16 cellular contexts compared by ENCODE assay signal in the genomic region with DNA sequence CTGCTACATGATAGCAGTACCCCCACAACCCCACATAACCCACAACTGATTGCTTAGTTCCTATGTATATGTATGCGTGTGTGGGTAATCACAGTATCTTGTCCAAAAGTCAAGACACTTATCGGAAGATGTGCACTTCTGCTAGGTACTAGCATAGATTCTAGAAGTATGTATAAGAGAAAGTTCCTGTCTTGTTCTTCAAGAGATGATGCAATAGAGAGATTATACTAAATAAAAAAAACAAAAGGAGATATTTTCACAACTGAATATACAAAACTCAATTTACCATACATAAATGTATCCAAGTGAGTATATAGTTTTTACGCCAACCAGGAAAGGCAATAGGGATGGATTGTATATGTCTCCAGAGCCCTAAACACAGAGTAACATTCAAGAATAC.
DNase-seq lines count a peak whose midpoint lies in the region; ATAC-seq, FAIRE-seq and TF ChIP-seq lines count a peak whose summit lies in the region.
"Had no signal": no experiment of that assay in that cellular context is flagged by ENCODE, and none has a peak within 500 bp of the region (broad histone marks: within the 10 kb centered on the region; RNA-seq: fewer than 3 reads in every experiment).

No MANE protein-coding gene starts in this region.

- no peak for ATAC-seq in CD4-positive, CD25-positive, alpha-beta regulatory T cell (ENCODE audit: low read depth in 2 of 2)
- ATAC-seq in K562: no peak
- no peak for ATAC-seq in stimulated activated naive B cell treated with anti-CD40 and anti-IgM and Interleukin-4, amounts not matched to agents 10 μg/mL and 1 μg/mL and 100 μg/mL, for 72 hours (replicated peaks)
- ATAC-seq in activated naive CD8-positive, alpha-beta T cell treated with anti-CD3 and anti-CD28 coated beads, Interleukin-2, amount 50 U/mL, for 24 hours: no peak

- no peaks in the 10 kb centered on the region for H3K27me3 ChIP-seq in CD4-positive, CD25-positive, alpha-beta regulatory T cell (ENCODE audit: control insufficient read depth, insufficient read depth, low read length)
- no peaks in the 10 kb centered on the region for H3K27me3 ChIP-seq in K562 (ENCODE audit: control insufficient read depth in 2 of 2, insufficient read depth in 2 of 2, low read length in 2 of 2)
- H3K27me3 ChIP-seq: BE2C had no signal

- peak overlapping the region; percentile 32 for H3K4me3 ChIP-seq in CD4-positive, CD25-positive, alpha-beta regulatory T cell (ENCODE audit: low read depth, low read length)
- no peak overlapping the region for H3K4me3 ChIP-seq in K562
- H3K4me3 ChIP-seq: HAP-1 had no signal

- TF ChIP-seq RAD21 in K562 (CRISPR knock-in tag; conservative IDR thresholded peaks at IDR 0.05 in 1 of 2, IDR thresholded peaks at IDR 0.05 in 1 of 2): no peak

- CTCF ChIA-PET in K562 (lab: Yijun Ruan, JAX; ENCODE audit: low intra/inter-chr PET ratio): no interaction called here

- H2AFZ ChIP-seq in K562 (ENCODE audit: low read depth, low read length): no peak overlapping the region

- no peak for TF ChIP-seq POLR2A in K562 (conservative IDR thresholded peaks at IDR 0.05)

- peaks cover 36% of the 10 kb centered on the region for H3K36me3 Mint-ChIP-seq in CD4-positive, CD25-positive, alpha-beta regulatory T cell
- H3K36me3 Mint-ChIP-seq in IgD-negative memory B cell: peaks cover 40% of the 10 kb centered on the region
- peaks cover 57 to 69% of the 10 kb centered on the region in 2 donors for H3K36me3 Mint-ChIP-seq in stimulated activated naive B cell treated with anti-CD40 and anti-IgM and Interleukin-4, amounts not matched to agents 10 μg/mL and 1 μg/mL and 100 μg/mL, for 72 hours
- H3K36me3 Mint-ChIP-seq in activated naive CD8-positive, alpha-beta T cell treated with anti-CD3 and anti-CD28 coated beads, Interleukin-2, amount 50 U/mL, for 24 hours (ENCODE audit: low read depth): peaks cover 31% of the 10 kb centered on the region

- H3K36me3 ChIP-seq in CD4-positive, CD25-positive, alpha-beta regulatory T cell (ENCODE audit: control insufficient read depth, insufficient read depth, low read length): no peaks in the 10 kb centered on the region
- no peaks in the 10 kb centered on the region for H3K36me3 ChIP-seq in K562 (ENCODE audit: control insufficient read depth, insufficient read depth, low read length)
- H3K36me3 ChIP-seq: BE2C, HAP-1 had no signal

- no peaks in the 10 kb centered on the region for H3K9me1 ChIP-seq in K562 (ENCODE audit: control insufficient read depth, insufficient read depth, low read length)

- H4K20me1 ChIP-seq in K562 (replicated peaks; ENCODE audit: control insufficient read depth, insufficient read depth, low read length): no peaks in the 10 kb centered on the region

- no peak for FAIRE-seq in K562 (lab: Jason Lieb, UNC)
- FAIRE-seq: H1 had no signal

- DNase-seq in CD4-positive, CD25-positive, alpha-beta regulatory T cell: no peak
- no peak for DNase-seq in K562 (ENCODE audit: extremely low read depth in 1 of 4, low spot score in 3 of 4)
- DNase-seq in stimulated activated naive B cell treated with anti-CD40 and anti-IgM and Interleukin-4, amounts not matched to agents 10 μg/mL and 1 μg/mL and 100 μg/mL, for 72 hours: no peak
- DNase-seq in amniotic stem cell (lab: John Stamatoyannopoulos, UW): no peak
- DNase-seq in activated naive CD8-positive, alpha-beta T cell treated with anti-CD3 and anti-CD28 coated beads, Interleukin-2, amount 50 U/mL, for 24 hours: no peak
- DNase-seq in Ammon's horn (ENCODE audit: low spot score): no peak
- DNase-seq: ACHN; BE2C; Caco-2; CD8-positive, alpha-beta memory T cell; DND-41; GDM1 had no signal

- peaks cover 31% of the 10 kb centered on the region for H3K4me1 ChIP-seq in CD4-positive, CD25-positive, alpha-beta regulatory T cell (ENCODE audit: control insufficient read depth, insufficient read depth, low read length, poor library complexity, severe bottlenecking)
- H3K4me1 ChIP-seq in K562 (replicated peaks in 1 of 2; ENCODE audit: control insufficient read depth in 2 of 2, insufficient read depth in 2 of 2, low read length in 2 of 2): 0 out of 5 replicates have a peak, but pooled peaks cover 0 to 2% of the 10 kb centered on the region in 2 experiments
- H3K4me1 ChIP-seq: Caco-2, HAP-1 had no signal

- H3K79me2 ChIP-seq in K562 (ENCODE audit: control insufficient read depth, insufficient read depth, low read length): no peaks in the 10 kb centered on the region

- BruUV-seq in K562 (replicated peaks; lab: Mats Ljungman, UMichigan): no TSS peak

- POLR2A ChIA-PET in K562 (lab: Yijun Ruan, JAX): no interaction called here

- H3K4me1 Mint-ChIP-seq in CD4-positive, CD25-positive, alpha-beta regulatory T cell: peaks cover 29 to 59% (median 53%) of the 10 kb centered on the region in 4 donors
- H3K4me1 Mint-ChIP-seq in IgD-negative memory B cell: peaks cover 41 to 48% (median 47%) of the 10 kb centered on the region in 3 donors
- peaks cover 39 to 50% of the 10 kb centered on the region in 2 donors for H3K4me1 Mint-ChIP-seq in stimulated activated naive B cell treated with anti-CD40 and anti-IgM and Interleukin-4, amounts not matched to agents 10 μg/mL and 1 μg/mL and 100 μg/mL, for 72 hours
- peaks cover 38% of the 10 kb centered on the region for H3K4me1 Mint-ChIP-seq in activated naive CD8-positive, alpha-beta T cell treated with anti-CD3 and anti-CD28 coated beads, Interleukin-2, amount 50 U/mL, for 24 hours

- H3K4me2 ChIP-seq in K562 (ENCODE audit: insufficient read depth, low read length): no peak overlapping the region

- no peak for TF ChIP-seq EP300 in K562 (IDR thresholded peaks at IDR 0.05; ENCODE audit: low read length)

- H3K27me3 Mint-ChIP-seq in CD4-positive, CD25-positive, alpha-beta regulatory T cell: no peaks in the 10 kb centered on the region
- no peaks in the 10 kb centered on the region for H3K27me3 Mint-ChIP-seq in IgD-negative memory B cell
- no peaks in the 10 kb centered on the region for H3K27me3 Mint-ChIP-seq in stimulated activated naive B cell treated with anti-CD40 and anti-IgM and Interleukin-4, amounts not matched to agents 10 μg/mL and 1 μg/mL and 100 μg/mL, for 72 hours
- no peaks in the 10 kb centered on the region for H3K27me3 Mint-ChIP-seq in activated naive CD8-positive, alpha-beta T cell treated with anti-CD3 and anti-CD28 coated beads, Interleukin-2, amount 50 U/mL, for 24 hours
- H3K27me3 Mint-ChIP-seq: CD8-positive, alpha-beta memory T cell had no signal

- H3K27ac ChIP-seq in CD4-positive, CD25-positive, alpha-beta regulatory T cell (ENCODE audit: insufficient read depth, low read length, poor library complexity, severe bottlenecking): no peak overlapping the region
- no peak overlapping the region for H3K27ac ChIP-seq in K562 (ENCODE audit: extremely low read depth, low read depth, low read length)
- H3K27ac ChIP-seq: C4-2B had no signal

- peak overlapping the region in 1 of 4 donors; percentile 79 for H3K4me3 Mint-ChIP-seq in CD4-positive, CD25-positive, alpha-beta regulatory T cell
- peak overlapping the region in 1 of 4 donors; percentile 33 for H3K4me3 Mint-ChIP-seq in IgD-negative memory B cell
- no peak overlapping the region for H3K4me3 Mint-ChIP-seq in stimulated activated naive B cell treated with anti-CD40 and anti-IgM and Interleukin-4, amounts not matched to agents 10 μg/mL and 1 μg/mL and 100 μg/mL, for 72 hours
- H3K4me3 Mint-ChIP-seq in activated naive CD8-positive, alpha-beta T cell treated with anti-CD3 and anti-CD28 coated beads, Interleukin-2, amount 50 U/mL, for 24 hours: no peak overlapping the region

- no peak overlapping the region for H3K9ac ChIP-seq in K562 (ENCODE audit: insufficient read depth in 1 of 2, low read depth in 2 of 2, low read length in 2 of 2)

- no peak overlapping the region for H3K27ac Mint-ChIP-seq in CD4-positive, CD25-positive, alpha-beta regulatory T cell
- peak overlapping the region in 2 of 3 donors; percentile 16 to 59 for H3K27ac Mint-ChIP-seq in IgD-negative memory B cell
- H3K27ac Mint-ChIP-seq in stimulated activated naive B cell treated with anti-CD40 and anti-IgM and Interleukin-4, amounts not matched to agents 10 μg/mL and 1 μg/mL and 100 μg/mL, for 72 hours: peak overlapping the region; percentile 59
- H3K27ac Mint-ChIP-seq in activated naive CD8-positive, alpha-beta T cell treated with anti-CD3 and anti-CD28 coated beads, Interleukin-2, amount 50 U/mL, for 24 hours: no peak overlapping the region

- in situ Hi-C loops in K562 (cut with MboI): no loop called here

- H3K9me3 Mint-ChIP-seq in CD4-positive, CD25-positive, alpha-beta regulatory T cell: peaks cover 1 to 28% (median 8%) of the 10 kb centered on the region in 7 donors
- H3K9me3 Mint-ChIP-seq in IgD-negative memory B cell: peaks cover 9 to 22% (median 21%) of the 10 kb centered on the region in 3 donors
- H3K9me3 Mint-ChIP-seq in stimulated activated naive B cell treated with anti-CD40 and anti-IgM and Interleukin-4, amounts not matched to agents 10 μg/mL and 1 μg/mL and 100 μg/mL, for 72 hours: peaks cover 23 to 24% of the 10 kb centered on the region in 2 donors
- H3K9me3 Mint-ChIP-seq in activated naive CD8-positive, alpha-beta T cell treated with anti-CD3 and anti-CD28 coated beads, Interleukin-2, amount 50 U/mL, for 24 hours: peaks cover 27% of the 10 kb centered on the region

- WGBS in K562 (ENCODE audit: insufficient coverage, low coverage, missing lambda C conversion rate): 98% methylated on average over 3 of the region's 3 CpGs

- TF ChIP-seq CTCF in K562 (IDR thresholded peaks at IDR 0.05 in 2 of 3, conservative IDR thresholded peaks at IDR 0.05 in 1 of 3; ENCODE audit: insufficient read depth in 2 of 3, low read depth in 1 of 3, low read length in 3 of 3): no peak

- intact Hi-C loops in K562 (cut with micrococcal nuclease): no loop called here

- peaks cover 5 to 17% of the 10 kb centered on the region in 2 experiments for H3K9me3 ChIP-seq in CD4-positive, CD25-positive, alpha-beta regulatory T cell (ENCODE audit: control insufficient read depth in 2 of 2, low read length in 2 of 2)
- peaks cover 2% of the 10 kb centered on the region; the same call in 1 of the 2 replicates for H3K9me3 ChIP-seq in K562 (replicated peaks; ENCODE audit: control insufficient read depth, insufficient read depth, low read depth, low read length)

Comparison
In these comparisons a context has a peak if more than half of its experiments do, and no peak if none do; other contexts are left out.
1. H3K27ac Mint-ChIP-seq: peak in IgD-negative memory B cell (2 of 3) and stimulated activated naive B cell treated with anti-CD40 and anti-IgM and Interleukin-4, amounts not matched to agents 10 μg/mL and 1 μg/mL and 100 μg/mL, for 72 hours (single experiment); none in CD4-positive, CD25-positive, alpha-beta regulatory T cell (0 of 3) and activated naive CD8-positive, alpha-beta T cell treated with anti-CD3 and anti-CD28 coated beads, Interleukin-2, amount 50 U/mL, for 24 hours (single experiment).